ENCODE assay signal across 1 cellular context in genomic region chr12:92505373-92506340, GRCh38.
A peak's percentile ranks its signal among the peaks of the same experiment; 100 is the strongest.
TF ChIP-seq lines count a peak whose summit lies in the region.

No MANE protein-coding gene starts in this region.

TF ChIP-seq in HepG2, 621 proteins besides CTCF, POLR2A, EP300 and RAD21 (continued from another document and continues in another):
- TF ChIP-seq GMEB2 (CRISPR knock-in tag; IDR thresholded peaks at IDR 0.05; ENCODE audit: low read depth) = no peak
- no peak for TF ChIP-seq ZNF704 (CRISPR knock-in tag; IDR thresholded peaks at IDR 0.05; ENCODE audit: borderline replicate concordance)
- TF ChIP-seq NR2F2 (IDR thresholded peaks at IDR 0.05; ENCODE audit: borderline replicate concordance, low read depth) = no peak
- no peak for TF ChIP-seq ZFP90 (CRISPR knock-in tag; IDR thresholded peaks at IDR 0.05; ENCODE audit: borderline replicate concordance)
- TF ChIP-seq ZNF678 (CRISPR knock-in tag; IDR thresholded peaks at IDR 0.05) = no peak
- TF ChIP-seq ZNF790 (CRISPR knock-in tag; IDR thresholded peaks at IDR 0.05; ENCODE audit: borderline replicate concordance) = no peak
- no peak for TF ChIP-seq IRX3 (CRISPR knock-in tag; IDR thresholded peaks at IDR 0.05; ENCODE audit: borderline replicate concordance, low read depth)
- TF ChIP-seq KDM2A (CRISPR knock-in tag; IDR thresholded peaks at IDR 0.05; ENCODE audit: borderline replicate concordance, low read depth) = no peak
- 0 out of 2 replicates have a peak, but pooled peaks have one; percentile 18 for TF ChIP-seq POLR2G (IDR thresholded peaks at IDR 0.05; ENCODE audit: low read depth, low read length)
- no peak for TF ChIP-seq KMT2A (CRISPR knock-in tag; IDR thresholded peaks at IDR 0.05)
- TF ChIP-seq SOX5 (CRISPR knock-in tag; IDR thresholded peaks at IDR 0.05; ENCODE audit: borderline replicate concordance) = no peak
- no peak for TF ChIP-seq NONO (IDR thresholded peaks at IDR 0.05)
- TF ChIP-seq NONO (CRISPR knock-in tag; conservative IDR thresholded peaks at IDR 0.05) = no peak
- TF ChIP-seq ZNF549 (CRISPR knock-in tag; IDR thresholded peaks at IDR 0.05) = no peak
- TF ChIP-seq HCFC1 (IDR thresholded peaks at IDR 0.05; ENCODE audit: low read depth, low read length) = no peak
- peak; percentile 4 for TF ChIP-seq CBX1 (IDR thresholded peaks at IDR 0.05; ENCODE audit: low read depth)
- no peak for TF ChIP-seq ZNF496 (CRISPR knock-in tag; IDR thresholded peaks at IDR 0.05; ENCODE audit: insufficient replicate concordance)
- no peak for TF ChIP-seq ZNF318 (CRISPR knock-in tag; IDR thresholded peaks at IDR 0.05)
- TF ChIP-seq ZNF570 (CRISPR knock-in tag; IDR thresholded peaks at IDR 0.05; ENCODE audit: borderline replicate concordance) = no peak
- TF ChIP-seq ZNF180 (CRISPR knock-in tag; IDR thresholded peaks at IDR 0.05; ENCODE audit: borderline replicate concordance, low read depth) = no peak
- no peak for TF ChIP-seq ZBTB39 (CRISPR knock-in tag; IDR thresholded peaks at IDR 0.05)
- TF ChIP-seq ZNF776 (CRISPR knock-in tag; IDR thresholded peaks at IDR 0.05) = no peak
- no peak for TF ChIP-seq ZNF205 (CRISPR knock-in tag; IDR thresholded peaks at IDR 0.05)
- no peak for TF ChIP-seq ZBTB34 (CRISPR knock-in tag; IDR thresholded peaks at IDR 0.05)
- TF ChIP-seq ZBTB1 (CRISPR knock-in tag; IDR thresholded peaks at IDR 0.05; ENCODE audit: borderline replicate concordance) = no peak
- no peak for TF ChIP-seq GABPA (IDR thresholded peaks at IDR 0.05; ENCODE audit: low read depth, low read length)
- peak; percentile 53 for TF ChIP-seq GABPA (CRISPR knock-in tag; IDR thresholded peaks at IDR 0.05; ENCODE audit: low read depth)
- TF ChIP-seq ZSCAN22 (CRISPR knock-in tag; IDR thresholded peaks at IDR 0.05) = no peak
- TF ChIP-seq HNRNPK (IDR thresholded peaks at IDR 0.05; ENCODE audit: low read depth, low read length, poor library complexity, severe bottlenecking) = peak; percentile 87
- TF ChIP-seq ZNF431 (CRISPR knock-in tag; IDR thresholded peaks at IDR 0.05; ENCODE audit: borderline replicate concordance, low read depth) = no peak
- TF ChIP-seq YY1 (IDR thresholded peaks at IDR 0.05; ENCODE audit: insufficient read depth, insufficient replicate concordance, low read depth, low read length) = no peak
- TF ChIP-seq ZMYM2 (CRISPR knock-in tag; IDR thresholded peaks at IDR 0.05) = no peak
- TF ChIP-seq MZF1 (CRISPR knock-in tag; IDR thresholded peaks at IDR 0.05; ENCODE audit: borderline replicate concordance) = no peak
- TF ChIP-seq KLF6 (CRISPR knock-in tag; IDR thresholded peaks at IDR 0.05) = no peak
- no peak for TF ChIP-seq ZNF775 (CRISPR knock-in tag; IDR thresholded peaks at IDR 0.05; ENCODE audit: borderline replicate concordance)
- TF ChIP-seq HNF4A (CRISPR knock-in tag; IDR thresholded peaks at IDR 0.05) = no peak
- TF ChIP-seq ZNF800 (CRISPR knock-in tag; IDR thresholded peaks at IDR 0.05) = 0 out of 2 replicates have a peak, but pooled peaks have one; percentile 20
- 0 out of 2 replicates have a peak, but pooled peaks have one; percentile 16 for TF ChIP-seq ZBTB43 (CRISPR knock-in tag; conservative IDR thresholded peaks at IDR 0.05)
- no peak for TF ChIP-seq ZNF382 (CRISPR knock-in tag; IDR thresholded peaks at IDR 0.05; ENCODE audit: borderline replicate concordance)
- no peak for TF ChIP-seq ZSCAN29 (CRISPR knock-in tag; conservative IDR thresholded peaks at IDR 0.05)
- no peak for TF ChIP-seq MEIS1 (CRISPR knock-in tag; IDR thresholded peaks at IDR 0.05; ENCODE audit: borderline replicate concordance)
- no peak for TF ChIP-seq KDM3A (CRISPR knock-in tag; IDR thresholded peaks at IDR 0.05; ENCODE audit: low read depth)
- no peak for TF ChIP-seq ZMAT5 (CRISPR knock-in tag; IDR thresholded peaks at IDR 0.05; ENCODE audit: borderline replicate concordance, low read depth)
- no peak for TF ChIP-seq RXRB (CRISPR knock-in tag; IDR thresholded peaks at IDR 0.05; ENCODE audit: borderline replicate concordance)
- TF ChIP-seq GABPB1 (CRISPR knock-in tag; IDR thresholded peaks at IDR 0.05) = peak; percentile 51; the same call in 1 of the 2 replicates
- TF ChIP-seq SSRP1 (CRISPR knock-in tag; IDR thresholded peaks at IDR 0.05) = no peak
- no peak for TF ChIP-seq TMF1 (CRISPR knock-in tag; IDR thresholded peaks at IDR 0.05; ENCODE audit: low read depth)
- TF ChIP-seq ZNF749 (CRISPR knock-in tag; IDR thresholded peaks at IDR 0.05; ENCODE audit: borderline replicate concordance) = no peak
- peak; percentile 64 for TF ChIP-seq NR2C2 (CRISPR knock-in tag; IDR thresholded peaks at IDR 0.05; ENCODE audit: borderline replicate concordance)
- no peak for TF ChIP-seq ZNF414 (CRISPR knock-in tag; IDR thresholded peaks at IDR 0.05)
- 0 out of 2 replicates have a peak, but pooled peaks have one; percentile 8 for TF ChIP-seq KAT8 (CRISPR knock-in tag; IDR thresholded peaks at IDR 0.05)
